In the genomic region with DNA sequence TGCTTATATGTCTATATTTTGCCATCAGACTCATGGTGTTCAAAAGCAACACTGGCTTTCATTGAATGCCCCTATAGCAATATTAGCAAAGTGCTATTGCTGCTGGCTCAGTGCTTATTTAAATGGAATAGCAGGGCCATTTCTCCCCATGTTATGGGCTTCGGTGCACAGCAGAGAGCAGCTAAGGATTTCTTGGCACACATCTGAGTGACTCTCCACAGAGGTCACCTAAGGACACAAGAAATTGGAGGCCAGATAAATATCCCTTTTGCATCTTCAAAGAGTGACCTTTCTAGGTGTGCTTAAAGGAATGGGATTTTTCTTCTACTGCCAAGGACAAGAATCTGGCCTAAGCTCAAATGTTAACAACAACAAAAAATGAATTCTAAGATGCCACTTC, we compare ENCODE assay signal across 2 cellular contexts.
TF ChIP-seq lines count a peak whose summit lies in the region.

No MANE protein-coding gene starts in this region.

TF ChIP-seq in SK-N-SH, 30 proteins besides CTCF, POLR2A, EP300 and RAD21:
- TF ChIP-seq, protein P1, sequence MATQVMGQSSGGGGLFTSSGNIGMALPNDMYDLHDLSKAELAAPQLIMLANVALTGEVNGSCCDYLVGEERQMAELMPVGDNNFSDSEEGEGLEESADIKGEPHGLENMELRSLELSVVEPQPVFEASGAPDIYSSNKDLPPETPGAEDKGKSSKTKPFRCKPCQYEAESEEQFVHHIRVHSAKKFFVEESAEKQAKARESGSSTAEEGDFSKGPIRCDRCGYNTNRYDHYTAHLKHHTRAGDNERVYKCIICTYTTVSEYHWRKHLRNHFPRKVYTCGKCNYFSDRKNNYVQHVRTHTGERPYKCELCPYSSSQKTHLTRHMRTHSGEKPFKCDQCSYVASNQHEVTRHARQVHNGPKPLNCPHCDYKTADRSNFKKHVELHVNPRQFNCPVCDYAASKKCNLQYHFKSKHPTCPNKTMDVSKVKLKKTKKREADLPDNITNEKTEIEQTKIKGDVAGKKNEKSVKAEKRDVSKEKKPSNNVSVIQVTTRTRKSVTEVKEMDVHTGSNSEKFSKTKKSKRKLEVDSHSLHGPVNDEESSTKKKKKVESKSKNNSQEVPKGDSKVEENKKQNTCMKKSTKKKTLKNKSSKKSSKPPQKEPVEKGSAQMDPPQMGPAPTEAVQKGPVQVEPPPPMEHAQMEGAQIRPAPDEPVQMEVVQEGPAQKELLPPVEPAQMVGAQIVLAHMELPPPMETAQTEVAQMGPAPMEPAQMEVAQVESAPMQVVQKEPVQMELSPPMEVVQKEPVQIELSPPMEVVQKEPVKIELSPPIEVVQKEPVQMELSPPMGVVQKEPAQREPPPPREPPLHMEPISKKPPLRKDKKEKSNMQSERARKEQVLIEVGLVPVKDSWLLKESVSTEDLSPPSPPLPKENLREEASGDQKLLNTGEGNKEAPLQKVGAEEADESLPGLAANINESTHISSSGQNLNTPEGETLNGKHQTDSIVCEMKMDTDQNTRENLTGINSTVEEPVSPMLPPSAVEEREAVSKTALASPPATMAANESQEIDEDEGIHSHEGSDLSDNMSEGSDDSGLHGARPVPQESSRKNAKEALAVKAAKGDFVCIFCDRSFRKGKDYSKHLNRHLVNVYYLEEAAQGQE (IDR thresholded peaks at IDR 0.05; ENCODE audit: low read depth, low read length) = no peak
- TF ChIP-seq FOXM1 (IDR thresholded peaks at IDR 0.05; ENCODE audit: low read depth) = no peak
- no peak for TF ChIP-seq POLR2AphosphoS5 (IDR thresholded peaks at IDR 0.05; ENCODE audit: low read depth, low read length)
- TF ChIP-seq JUND (IDR thresholded peaks at IDR 0.05) = no peak
- TF ChIP-seq CHD2 (IDR thresholded peaks at IDR 0.05; ENCODE audit: low read length, partially characterized antibody) = no peak
- no peak for TF ChIP-seq FOXJ3 (CRISPR knock-in tag; IDR thresholded peaks at IDR 0.05)
- TF ChIP-seq TEAD4 (IDR thresholded peaks at IDR 0.05; ENCODE audit: borderline replicate concordance, insufficient read depth) = no peak
- no peak for TF ChIP-seq MXI1 (IDR thresholded peaks at IDR 0.05; ENCODE audit: low read depth, low read length)
- no peak for TF ChIP-seq NFIC (IDR thresholded peaks at IDR 0.05; ENCODE audit: borderline replicate concordance)

TF ChIP-seq in SK-N-SH treated with all-trans-retinoic acid at 6 μM for 48 hours, 23 proteins besides CTCF, POLR2A, EP300 and RAD21 (continued from another document):
- no peak for TF ChIP-seq ZNF8 (CRISPR knock-in tag; IDR thresholded peaks at IDR 0.05)
